8 cellular contexts compared by ENCODE assay signal in genomic region chr1:93681095-93681548, GRCh38. TPM values are rescaled to one million over a fixed set of nuclear protein-coding genes. Genes with fewer than 3 reads are reported as not detected.
DNase-seq lines count a peak whose midpoint lies in the region; ATAC-seq, FAIRE-seq and TF ChIP-seq lines count a peak whose summit lies in the region.

No MANE protein-coding gene starts in this region.

- H3K4me2 ChIP-seq in endothelial cell of umbilical vein (ENCODE audit: insufficient read depth, low read length), result peak overlapping the region; percentile 82

- POLR2A ChIA-PET in RWPE1 (lab: Yijun Ruan, JAX; ENCODE audit: low non-redundant PET) (interaction anchor here (1.7 kb wide), 1 partner anchor 11 kb away, joined by 8 read pairs; no protein-coding TSS in a partner anchor), endothelial cell of umbilical vein (lab: Charles Lee) (interaction anchor here (0.8 kb wide), 1 partner anchor 12 kb away, joined by 4 read pairs; no protein-coding TSS in a partner anchor)
- POLR2A ChIA-PET in naive thymus-derived CD8-positive, alpha-beta T cell (lab: Charles Lee), result no interaction called here

- H3K36me3 ChIP-seq in endothelial cell of umbilical vein (ENCODE audit: control insufficient read depth in 2 of 2, extremely low read depth in 1 of 2, insufficient read depth in 2 of 2, low read length in 2 of 2), result peaks cover 0 to 4% of the 10 kb centered on the region in 2 experiments

- peaks cover 59% of the 10 kb centered on the region for H3K79me2 ChIP-seq in endothelial cell of umbilical vein (ENCODE audit: control insufficient read depth, insufficient read depth, low read length)

- 0 out of 2 replicates have a peak, but pooled peaks cover 2% of the 10 kb centered on the region for H3K27me3 Mint-ChIP-seq in HFFc6 (ENCODE audit: insufficient read depth)
- peaks cover 28 to 53% (median 34%) of the 10 kb centered on the region in 5 donors for H3K27me3 Mint-ChIP-seq in naive thymus-derived CD8-positive, alpha-beta T cell

- no peak overlapping the region for H2AFZ ChIP-seq in endothelial cell of umbilical vein (ENCODE audit: low read depth, low read length)

- BruUV-seq in endothelial cell of umbilical vein (replicated peaks; lab: Mats Ljungman, UMichigan), result TSS peak; percentile 44

- CTCF ChIA-PET in RWPE1 (lab: Yijun Ruan, JAX) (interaction anchor here (0.6 to 2.9 kb wide), 8 partner anchors 10 to 146 kb away, joined by 3 to 34 read pairs (median 5); no protein-coding TSS in a partner anchor), endothelial cell of umbilical vein (lab: Charles Lee) (interaction anchor here (0.7 to 5.7 kb wide), 21 partner anchors 10 to 165 kb away, joined by 3 to 122 read pairs (median 5); no protein-coding TSS in a partner anchor)

- no peak for TF ChIP-seq CTCF in HFFc6 (IDR thresholded peaks at IDR 0.05)
- TF ChIP-seq CTCF in RWPE1 (conservative IDR thresholded peaks at IDR 0.05; ENCODE audit: low read depth), result no peak
- no peak for TF ChIP-seq CTCF in endothelial cell of umbilical vein (IDR thresholded peaks at IDR 0.05; ENCODE audit: extremely low read depth in 1 of 2, insufficient read depth in 1 of 2, low read depth in 1 of 2, low read length in 2 of 2)

- H3K4me3 Mint-ChIP-seq in HFFc6, result peak overlapping the region; percentile 97
- H3K4me3 Mint-ChIP-seq in naive thymus-derived CD8-positive, alpha-beta T cell, result peak overlapping the region in 9 of 10 donors; percentile 46 to 93 (median 70)

- no peaks in the 10 kb centered on the region for H3K9me3 Mint-ChIP-seq in HFFc6
- H3K9me3 Mint-ChIP-seq in naive thymus-derived CD8-positive, alpha-beta T cell, result no peaks in the 10 kb centered on the region

- intact Hi-C loops in endothelial cell of umbilical vein (cut with micrococcal nuclease), result loop anchor here (1.0 to 5.0 kb wide), 2 partner anchors 12 to 41 kb away; no protein-coding TSS in a partner anchor

- no peaks in the 10 kb centered on the region for H4K20me1 ChIP-seq in endothelial cell of umbilical vein (replicated peaks; ENCODE audit: control insufficient read depth, extremely low read depth, insufficient read depth, low read length)

- dilution Hi-C loops in endothelial cell of umbilical vein (cut with MboI; ENCODE audit: extremely low pct_ligation_motif_present, low sequenced_read_pairs), result no loop called here

- TF ChIP-seq POLR2A in endothelial cell of umbilical vein (IDR thresholded peaks at IDR 0.05; ENCODE audit: low read depth, low read length), result no peak

- no peaks in the 10 kb centered on the region for H3K9me1 ChIP-seq in endothelial cell of umbilical vein (replicated peaks; ENCODE audit: control insufficient read depth, extremely low read depth, insufficient read depth, low read length)

- ATAC-seq in GM18519 (IDR thresholded peaks at IDR 0.05; ENCODE audit: low FRiP score, unreplicated experiment), result peak; percentile 19
- peak in 1 of 2 donors; percentile 8 for ATAC-seq in naive thymus-derived CD8-positive, alpha-beta T cell

- peaks cover 40% of the 10 kb centered on the region for H3K4me1 ChIP-seq in endothelial cell of umbilical vein (ENCODE audit: control insufficient read depth, extremely low read depth, insufficient read depth, low read length)

- peak overlapping the region; percentile 94 for H3K27ac Mint-ChIP-seq in HFFc6
- H3K27ac Mint-ChIP-seq in naive thymus-derived CD8-positive, alpha-beta T cell, result no peak overlapping the region

- no peaks in the 10 kb centered on the region for H3K9me3 ChIP-seq in endothelial cell of umbilical vein (replicated peaks; ENCODE audit: control insufficient read depth, insufficient read depth, low read length)

- no peaks in the 10 kb centered on the region for H3K27me3 ChIP-seq in endothelial cell of umbilical vein (ENCODE audit: control insufficient read depth in 2 of 2, insufficient read depth in 2 of 2, low read length in 2 of 2)

- H3K36me3 Mint-ChIP-seq in HFFc6 (ENCODE audit: low read depth), result peaks cover 22% of the 10 kb centered on the region
- H3K36me3 Mint-ChIP-seq in naive thymus-derived CD8-positive, alpha-beta T cell, result peaks cover 0 to 7% (median 2%) of the 10 kb centered on the region in 3 donors

- FAIRE-seq in endothelial cell of umbilical vein (lab: Jason Lieb, UNC), result no peak

- H3K27ac ChIP-seq in RWPE1, result peak overlapping the region; percentile 97
- peak overlapping the region; percentile 84 for H3K27ac ChIP-seq in endothelial cell of umbilical vein (ENCODE audit: insufficient read depth, low read depth, low read length)

- H3K4me1 Mint-ChIP-seq in HFFc6 (ENCODE audit: low read depth), result peaks cover 58% of the 10 kb centered on the region
- peaks cover 10 to 13% (median 11%) of the 10 kb centered on the region in 4 donors for H3K4me1 Mint-ChIP-seq in naive thymus-derived CD8-positive, alpha-beta T cell

- H3K4me3 ChIP-seq in endothelial cell of umbilical vein (replicated peaks in 1 of 3; ENCODE audit: insufficient read depth in 1 of 3, low read depth in 1 of 3, low read length in 3 of 3), result peak overlapping the region; percentile 55 to 80 (median 72)

- peak overlapping the region; percentile 97 for H3K9ac ChIP-seq in endothelial cell of umbilical vein (replicated peaks; ENCODE audit: extremely low read depth, insufficient read depth, low read length)

- DNase-seq in HFFc6 (no peak), RWPE1 (ENCODE audit: low spot score) (peak; percentile 26), endothelial cell of umbilical vein (ENCODE audit: low read depth, low spot score) (no peak), epidermal melanocyte (ENCODE audit: insufficient read length, low spot score) (no peak), globus pallidus (ENCODE audit: low spot score) (no peak), NCI-H226 (no peak)
- DNase-seq in naive thymus-derived CD8-positive, alpha-beta T cell, result no peak

TF ChIP-seq in endothelial cell of umbilical vein, 7 proteins besides CTCF, POLR2A, EP300 and RAD21:
- TF ChIP-seq JUN (IDR thresholded peaks at IDR 0.05; ENCODE audit: borderline replicate concordance, insufficient read depth, insufficient read length, low read depth) (no peak), GATA2 (IDR thresholded peaks at IDR 0.05; ENCODE audit: insufficient read depth, insufficient read length, low read depth, low read length) (no peak), MYC (IDR thresholded peaks at IDR 0.05; ENCODE audit: low read depth, low read length) (no peak), POLR2AphosphoS5 (IDR thresholded peaks at IDR 0.05; ENCODE audit: insufficient read depth, low read depth, low read length) (no peak), MAX (IDR thresholded peaks at IDR 0.05; ENCODE audit: insufficient read depth, insufficient read length) (no peak), FOS (IDR thresholded peaks at IDR 0.05; ENCODE audit: borderline replicate concordance, insufficient read depth, low read length) (no peak), EZH2 (IDR thresholded peaks at IDR 0.05; ENCODE audit: borderline replicate concordance, low read depth, low read length, severe bottlenecking) (no peak)

RNA-seq across cellular contexts. Expression of gene BCAR3, which starts 0.5 kb away (rescaled TPM):
- total RNA-seq in HFFc6 (2021; fragmentation: NEBNext Ultra II Directional; extraction: Animal tissue kit (Norgen Biotek cat#: 25700)), result 10 to 100 TPM; 24.4 to 55.1 (median 26.2) TPM
- total RNA-seq in endothelial cell of umbilical vein, result 31.2 and 32.9 TPM in 2 replicates
- 15.6 and 17.5 TPM in 2 replicates for polyA plus RNA-seq in endothelial cell of umbilical vein
- polyA plus RNA-seq in endothelial cell of umbilical vein (2011; cell fraction: cytosol; rRNA removed), result 25.3 and 26.5 TPM in 2 replicates
- polyA plus RNA-seq in endothelial cell of umbilical vein (2011; cell fraction: nucleus; rRNA removed), result 36.3 and 37.1 TPM in 2 replicates
- polyA plus RNA-seq in endothelial cell of umbilical vein (2012), result 32.6 and 38.1 TPM in 2 replicates
- 18.1 and 19.7 TPM in 2 replicates for polyA minus RNA-seq in endothelial cell of umbilical vein
- polyA minus RNA-seq in endothelial cell of umbilical vein (2011; cell fraction: cytosol; rRNA and poly(A)+ RNA removed), result 69.6 TPM
- 30.1 and 38.1 TPM in 2 replicates for polyA minus RNA-seq in endothelial cell of umbilical vein (2011; cell fraction: nucleus; rRNA and poly(A)+ RNA removed)
- total RNA-seq in naive thymus-derived CD8-positive, alpha-beta T cell, result 1 to 10 TPM in 1 of 2 experiments, under 1 TPM in 1; 0.86 to 1.3 TPM
- polyA plus RNA-seq in naive thymus-derived CD8-positive, alpha-beta T cell, result under 1 TPM; 0.28 to 0.66 (median 0.34) TPM

Comparison
In these comparisons a context has a peak if more than half of its experiments do, and no peak if none do; other contexts are left out.
1. RNA of gene BCAR3, which starts 0.5 kb away (total RNA-seq): 31.2 to 32.9 TPM in endothelial cell of umbilical vein and 24.4 to 55.1 TPM in HFFc6; 0.86 to 1.3 TPM in naive thymus-derived CD8-positive, alpha-beta T cell; every median in the first group is over 10 times any median in the second.